ENCODE assay signal across 1 cellular context in the genomic region with DNA sequence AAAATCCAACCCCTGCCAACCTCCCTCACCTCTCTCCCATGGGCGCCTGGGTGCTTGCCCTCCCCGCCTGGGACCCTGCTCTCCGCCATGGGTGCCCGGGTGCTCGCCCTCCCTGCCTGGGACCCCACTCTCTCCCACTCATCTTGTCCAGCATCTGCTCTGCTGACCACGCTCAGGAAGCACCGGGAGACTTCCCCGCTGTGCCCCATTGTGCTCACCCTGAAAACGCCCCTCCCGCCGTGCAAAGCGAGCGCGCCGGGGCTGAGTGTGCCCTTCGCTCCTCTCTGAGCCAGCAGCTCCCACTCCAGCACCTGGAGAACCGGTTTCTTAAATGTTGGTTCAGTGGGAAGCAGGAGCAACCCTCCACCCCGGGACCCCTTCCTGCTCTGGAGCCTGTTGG.
TF ChIP-seq lines count a peak whose summit lies in the region.

No MANE protein-coding gene starts in this region.

TF ChIP-seq in H1, 55 proteins besides CTCF, POLR2A, EP300 and RAD21:
- no peak for TF ChIP-seq GABPA (IDR thresholded peaks at IDR 0.05; ENCODE audit: borderline replicate concordance, insufficient read depth, low read length)
